10 cellular contexts compared by ENCODE assay signal in the genomic region with DNA sequence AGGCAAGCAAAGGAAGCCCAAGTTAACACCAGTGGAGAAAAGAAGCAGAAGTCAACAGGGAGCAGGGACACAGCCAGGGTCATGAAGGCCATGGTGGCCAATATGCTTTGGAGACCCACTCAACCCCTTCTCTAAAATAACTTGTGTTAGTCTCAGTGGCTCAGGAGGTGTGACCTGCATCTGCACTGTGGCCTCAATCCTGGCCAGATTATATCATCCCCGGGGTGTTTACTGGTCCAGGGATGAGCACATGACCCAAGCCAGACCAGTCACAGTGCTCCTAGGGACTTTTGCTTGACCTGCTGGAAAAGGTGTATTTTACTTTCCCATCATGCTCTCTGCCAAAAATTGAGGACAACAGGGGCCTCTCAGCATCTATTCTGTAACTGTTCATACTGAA.
A peak's percentile ranks its signal among the peaks of the same experiment; 100 is the strongest.
DNase-seq lines count a peak whose midpoint lies in the region; ATAC-seq and TF ChIP-seq lines count a peak whose summit lies in the region.
"Had no signal": no experiment of that assay in that cellular context is flagged by ENCODE, and none has a peak within 500 bp of the region (broad histone marks: within the 10 kb centered on the region; RNA-seq: fewer than 3 reads in every experiment).

No MANE protein-coding gene starts in this region.

- ATAC-seq in GM21447 (IDR thresholded peaks at IDR 0.05; ENCODE audit: unreplicated experiment) (peak; percentile 23), HG03175 (IDR thresholded peaks at IDR 0.05; ENCODE audit: unreplicated experiment) (peak; percentile 36), GM18505 (IDR thresholded peaks at IDR 0.05; ENCODE audit: unreplicated experiment) (no peak)

- H3K27me3 ChIP-seq in duodenal mucosa (ENCODE audit: control insufficient read depth in 1 of 2, insufficient read depth in 2 of 2, low read length in 2 of 2) (no peaks in the 10 kb centered on the region), thyroid gland (no peaks in the 10 kb centered on the region)

- H3K9me3 ChIP-seq in duodenal mucosa (ENCODE audit: control insufficient read depth in 1 of 2, low read length in 2 of 2) (no peaks in the 10 kb centered on the region), thyroid gland (no peaks in the 10 kb centered on the region)

- peaks cover 0 to 5% of the 10 kb centered on the region in 2 donors for H3K4me1 ChIP-seq in duodenal mucosa (ENCODE audit: control insufficient read depth in 1 of 2, insufficient read depth in 2 of 2, low read length in 2 of 2)
- H3K4me1 ChIP-seq in thyroid gland: peaks cover 0 to 17% of the 10 kb centered on the region in 2 donors

- TF ChIP-seq CTCF in thyroid gland (IDR thresholded peaks at IDR 0.05): no peak

- H3K36me3 ChIP-seq in duodenal mucosa (ENCODE audit: control insufficient read depth in 1 of 2, insufficient read depth in 2 of 2, low read length in 2 of 2) (no peaks in the 10 kb centered on the region), thyroid gland (no peaks in the 10 kb centered on the region)

- POLR2A ChIA-PET in HEK293T (lab: Yijun Ruan, JAX): no interaction called here

- H3K4me3 ChIP-seq in duodenal mucosa (ENCODE audit: low read depth in 1 of 2, low read length in 2 of 2) (no peak overlapping the region), thyroid gland (replicated peaks in 1 of 3) (no peak overlapping the region)

- CTCF ChIA-PET in HEK293T (lab: Yijun Ruan, JAX): no interaction called here

- DNase-seq in thyroid gland (no peak), HEK293T (ENCODE audit: extremely low spot score) (no peak), D341Med (ENCODE audit: low spot score) (no peak)
- DNase-seq in stimulated activated CD4-positive, alpha-beta T cell treated with anti-CD3 and anti-CD28 coated beads, Interleukin-4, amount 100 ng/mL, for 4 hours: no peak
- DNase-seq: endodermal cell, NCI-H1930 had no signal

- 80 to 100% methylated on average over 1 of the region's 1 CpG for WGBS in thyroid gland, 2 donors

- peak overlapping the region; percentile 2 for H3K27ac ChIP-seq in duodenal mucosa (ENCODE audit: low read depth, low read length)
- H3K27ac ChIP-seq in thyroid gland: peak overlapping the region; percentile 58 to 67 (median 64)

- intact Hi-C loops in thyroid gland (cut with DNase I): no loop called here

- no peak overlapping the region for H3K9ac ChIP-seq in duodenal mucosa (ENCODE audit: low read depth in 1 of 2, low read length in 2 of 2)

- TF ChIP-seq POLR2A in thyroid gland (IDR thresholded peaks at IDR 0.05) (no peak), GM18505 (IDR thresholded peaks at IDR 0.05; ENCODE audit: borderline replicate concordance, extremely low read depth, insufficient read depth, insufficient read length) (no peak)

TF ChIP-seq in HEK293T, 16 proteins besides CTCF, POLR2A, EP300 and RAD21:
- TF ChIP-seq, protein P1, sequence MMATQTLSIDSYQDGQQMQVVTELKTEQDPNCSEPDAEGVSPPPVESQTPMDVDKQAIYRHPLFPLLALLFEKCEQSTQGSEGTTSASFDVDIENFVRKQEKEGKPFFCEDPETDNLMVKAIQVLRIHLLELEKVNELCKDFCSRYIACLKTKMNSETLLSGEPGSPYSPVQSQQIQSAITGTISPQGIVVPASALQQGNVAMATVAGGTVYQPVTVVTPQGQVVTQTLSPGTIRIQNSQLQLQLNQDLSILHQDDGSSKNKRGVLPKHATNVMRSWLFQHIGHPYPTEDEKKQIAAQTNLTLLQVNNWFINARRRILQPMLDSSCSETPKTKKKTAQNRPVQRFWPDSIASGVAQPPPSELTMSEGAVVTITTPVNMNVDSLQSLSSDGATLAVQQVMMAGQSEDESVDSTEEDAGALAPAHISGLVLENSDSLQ (IDR thresholded peaks at IDR 0.05): no peak
- TF ChIP-seq LEF1 (IDR thresholded peaks at IDR 0.05; ENCODE audit: borderline replicate concordance) (no peak), FOXA1 (IDR thresholded peaks at IDR 0.05) (no peak), SP1 (IDR thresholded peaks at IDR 0.05) (no peak)
